ENCODE assay signal across 8 cellular contexts in the genomic region with DNA sequence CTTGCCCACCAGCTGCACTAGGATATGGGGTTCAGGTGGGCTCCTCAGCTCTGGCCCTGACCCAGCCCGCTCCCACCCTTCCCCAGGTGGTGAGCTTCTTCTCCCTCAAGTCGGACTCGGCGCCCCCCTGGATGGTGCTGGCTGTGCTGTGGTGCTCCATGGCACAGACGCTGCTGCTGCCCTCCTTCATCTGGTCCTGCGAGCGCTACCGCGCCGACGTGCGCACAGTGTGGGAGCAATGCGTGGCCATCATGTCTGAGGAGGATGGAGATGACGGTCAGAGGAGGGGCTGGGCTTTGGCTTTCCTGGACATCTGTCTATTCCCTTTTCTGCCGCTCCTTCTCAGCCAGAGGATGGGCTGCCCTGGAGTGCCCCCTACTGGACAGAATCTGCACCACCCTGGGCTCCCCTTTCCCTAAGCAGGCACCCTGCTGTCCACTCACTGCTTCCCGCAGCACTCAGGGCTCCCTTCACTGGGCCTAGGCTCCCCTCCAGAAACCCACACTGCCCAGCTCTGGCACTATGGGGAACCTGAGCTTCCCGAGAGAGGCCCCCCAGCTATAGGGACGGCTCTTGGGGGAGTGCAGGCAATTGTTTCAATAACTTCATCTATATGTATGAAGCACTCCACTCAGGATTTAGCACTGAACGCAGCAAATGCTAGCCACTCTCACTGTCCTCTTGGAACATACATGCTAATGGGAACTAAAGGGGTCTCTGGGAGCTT. TPM values are rescaled to one million over a fixed set of nuclear protein-coding genes. Genes with fewer than 3 reads are reported as not detected.
DNase-seq lines count a peak whose midpoint lies in the region; ATAC-seq, FAIRE-seq and TF ChIP-seq lines count a peak whose summit lies in the region.

No MANE protein-coding gene starts in this region.

- no peak overlapping the region for H3K23ac ChIP-seq in mesendoderm (ENCODE audit: low read length)

- H4K8ac ChIP-seq in mesendoderm (ENCODE audit: low read depth, low read length) = no peak overlapping the region

- CTCF ChIA-PET in endothelial cell of umbilical vein (lab: Charles Lee) = interaction anchor here (0.6 to 12.0 kb wide), 24 partner anchors 9 to 272 kb away, joined by 3 to 148 read pairs (median 5); partner anchors contain the start of genes CD4, COPS7A, LAG3 and MLF2

- H3K36me3 ChIP-seq in endothelial cell of umbilical vein (ENCODE audit: control insufficient read depth in 2 of 2, extremely low read depth in 1 of 2, insufficient read depth in 2 of 2, low read length in 2 of 2) (peaks cover 0 to 2% of the 10 kb centered on the region in 2 experiments), mesendoderm (ENCODE audit: control insufficient read depth, insufficient read depth, low read length) (no peaks in the 10 kb centered on the region)

- H3K27me3 ChIP-seq in endothelial cell of umbilical vein (ENCODE audit: control insufficient read depth in 2 of 2, insufficient read depth in 2 of 2, low read length in 2 of 2) (peaks cover 3% of the 10 kb centered on the region in 2 experiments), mesendoderm (ENCODE audit: insufficient read depth, low read length, poor library complexity) (peaks cover 2% of the 10 kb centered on the region)

- intact Hi-C loops in endothelial cell of umbilical vein (cut with micrococcal nuclease) = loop anchor here (1.0 kb wide), 5 partner anchors 46 to 208 kb away; partner anchors contain the start of gene MLF2

- H4K5ac ChIP-seq in mesendoderm (ENCODE audit: low read length) = no peak overlapping the region

- peaks cover 8% of the 10 kb centered on the region for H3K79me1 ChIP-seq in mesendoderm (ENCODE audit: low read length)

- H2AK5ac ChIP-seq in mesendoderm (ENCODE audit: low read length) = no peak overlapping the region

- TF ChIP-seq CTCF in endothelial cell of umbilical vein (IDR thresholded peaks at IDR 0.05; ENCODE audit: extremely low read depth in 1 of 2, insufficient read depth in 1 of 2, low read depth in 1 of 2, low read length in 2 of 2) = peak; percentile 95

- no peak overlapping the region for H2BK5ac ChIP-seq in mesendoderm (ENCODE audit: low read length)

- FAIRE-seq in endothelial cell of umbilical vein (lab: Jason Lieb, UNC) = peak; percentile 96

- no peaks in the 10 kb centered on the region for H3K9me3 ChIP-seq in endothelial cell of umbilical vein (replicated peaks; ENCODE audit: control insufficient read depth, insufficient read depth, low read length)

- ATAC-seq in HG03108 (IDR thresholded peaks at IDR 0.05; ENCODE audit: unreplicated experiment) = no peak

- H3K79me2 ChIP-seq in endothelial cell of umbilical vein (ENCODE audit: control insufficient read depth, insufficient read depth, low read length) (peaks cover 23% of the 10 kb centered on the region), mesendoderm (ENCODE audit: control insufficient read depth, insufficient read depth, low read length) (peaks cover 4% of the 10 kb centered on the region)

- H3K18ac ChIP-seq in mesendoderm (ENCODE audit: low read length) = no peak overlapping the region

- no peaks in the 10 kb centered on the region for H4K20me1 ChIP-seq in endothelial cell of umbilical vein (replicated peaks; ENCODE audit: control insufficient read depth, extremely low read depth, insufficient read depth, low read length)

- H3K56ac ChIP-seq in mesendoderm (ENCODE audit: low read length) = peak overlapping the region; percentile 75

- BruUV-seq in endothelial cell of umbilical vein (replicated peaks; lab: Mats Ljungman, UMichigan) = no TSS peak

- H3K4me3 ChIP-seq in endothelial cell of umbilical vein (replicated peaks in 1 of 3; ENCODE audit: insufficient read depth in 1 of 3, low read depth in 1 of 3, low read length in 3 of 3) = no peak overlapping the region
- H3K4me3 ChIP-seq in mesendoderm (ENCODE audit: low read length) = peak overlapping the region; percentile 16

- dilution Hi-C loops in endothelial cell of umbilical vein (cut with MboI; ENCODE audit: extremely low pct_ligation_motif_present, low sequenced_read_pairs) = no loop called here

- no CpG with 5 or more reads among the region's 19 CpGs for WGBS in mesendoderm (ENCODE audit: extremely low coverage, insufficient coverage, low lambda C conversion rate)

- H2AFZ ChIP-seq in endothelial cell of umbilical vein (ENCODE audit: low read depth, low read length) = peak overlapping the region; percentile 15

- H3K4me1 ChIP-seq in endothelial cell of umbilical vein (ENCODE audit: control insufficient read depth, extremely low read depth, insufficient read depth, low read length) (peaks cover 23% of the 10 kb centered on the region), mesendoderm (ENCODE audit: control insufficient read depth, low read depth, low read length) (peaks cover 9% of the 10 kb centered on the region)

- no peak overlapping the region for H3K4ac ChIP-seq in mesendoderm (ENCODE audit: low read depth, low read length)

- H3K27ac ChIP-seq in endothelial cell of umbilical vein (ENCODE audit: insufficient read depth, low read depth, low read length) (no peak overlapping the region), mesendoderm (ENCODE audit: low read depth, low read length) (no peak overlapping the region)

- no peak overlapping the region for H2BK120ac ChIP-seq in mesendoderm (ENCODE audit: low read depth, low read length)

- TF ChIP-seq POLR2A in endothelial cell of umbilical vein (IDR thresholded peaks at IDR 0.05; ENCODE audit: low read depth, low read length) = no peak

- DNase-seq in D341Med (ENCODE audit: low spot score) = peak; percentile 82
- peak; percentile 48 for DNase-seq in HS-27A (ENCODE audit: low read depth)
- peak; percentile 94 for DNase-seq in NCI-H82 treated with DMSO at 0.1 percent for 48 hours (lab: John Stamatoyannopoulos, UW; ENCODE audit: unreplicated experiment)
- peak; percentile 27 for DNase-seq in activated CD8-positive, alpha-beta memory T cell treated with anti-CD3 and anti-CD28 coated beads, Interleukin-2, amount 50 U/mL, for 1 hour (ENCODE audit: extremely low read depth)
- peak; percentile 87 for DNase-seq in endothelial cell of umbilical vein (ENCODE audit: low read depth, low spot score)
- peak; percentile 83 for DNase-seq in mesendoderm
- peak; percentile 57 to 64 for DNase-seq in stimulated activated CD8-positive, alpha-beta memory T cell treated with anti-CD3 and anti-CD28 coated beads, Interleukin-15, amount 100 ng/mL, for 48 hours (ENCODE audit: low read depth in 2 of 2)

- H3K9me1 ChIP-seq in endothelial cell of umbilical vein (replicated peaks; ENCODE audit: control insufficient read depth, extremely low read depth, insufficient read depth, low read length) = no peaks in the 10 kb centered on the region

- H3K4me2 ChIP-seq in endothelial cell of umbilical vein (ENCODE audit: insufficient read depth, low read length) = no peak overlapping the region
- H3K4me2 ChIP-seq in mesendoderm (ENCODE audit: low read length) = peak overlapping the region; percentile 94

- H3K9ac ChIP-seq in endothelial cell of umbilical vein (replicated peaks; ENCODE audit: extremely low read depth, insufficient read depth, low read length) = no peak overlapping the region
- peak overlapping the region; percentile 61 for H3K9ac ChIP-seq in mesendoderm (ENCODE audit: low read length)

- no peak overlapping the region for H2BK15ac ChIP-seq in mesendoderm (replicated peaks; ENCODE audit: low read depth)

- POLR2A ChIA-PET in endothelial cell of umbilical vein (lab: Charles Lee) = interaction anchor here (1.1 kb wide), 1 partner anchor 59 kb away, joined by 4 read pairs; the partner anchor contains the start of gene PTMS

RNA-seq across cellular contexts. Expression of gene P3H3, which starts 2.6 kb away (rescaled TPM):
- 76.5 and 92.6 TPM in 2 replicates for total RNA-seq in endothelial cell of umbilical vein
- polyA plus RNA-seq in endothelial cell of umbilical vein = 70.2 and 75.9 TPM in 2 replicates
- 56.4 and 84.6 TPM in 2 replicates for polyA plus RNA-seq in endothelial cell of umbilical vein (2011; cell fraction: cytosol; rRNA removed)
- 89.2 and 106 TPM in 2 replicates for polyA plus RNA-seq in endothelial cell of umbilical vein (2011; cell fraction: nucleus; rRNA removed)
- 89.0 and 130 TPM in 2 replicates for polyA plus RNA-seq in endothelial cell of umbilical vein (2012)
- polyA minus RNA-seq in endothelial cell of umbilical vein = 40.5 and 49.5 TPM in 2 replicates
- not detected for polyA minus RNA-seq in endothelial cell of umbilical vein (2011; cell fraction: cytosol; rRNA and poly(A)+ RNA removed)
- 18.5 and 29.9 TPM in 2 replicates for polyA minus RNA-seq in endothelial cell of umbilical vein (2011; cell fraction: nucleus; rRNA and poly(A)+ RNA removed)
- 5.7 TPM for polyA plus RNA-seq in mesendoderm (2013, experiment 1 of 2)
- polyA plus RNA-seq in mesendoderm (2013, experiment 2 of 2) = 5.9 TPM

RNA-seq across cellular contexts. Expression of gene GPR162, which starts 3.9 kb away (rescaled TPM):
- total RNA-seq in endothelial cell of umbilical vein = 8.1 and 13.7 TPM in 2 replicates
- polyA plus RNA-seq in endothelial cell of umbilical vein = 9.0 and 9.7 TPM in 2 replicates
- polyA plus RNA-seq in endothelial cell of umbilical vein (2011; cell fraction: cytosol; rRNA removed) = 5.0 and 8.6 TPM in 2 replicates
- polyA plus RNA-seq in endothelial cell of umbilical vein (2011; cell fraction: nucleus; rRNA removed) = 18.3 and 19.1 TPM in 2 replicates
- polyA plus RNA-seq in endothelial cell of umbilical vein (2012) = 9.1 and 17.6 TPM in 2 replicates
- 5.1 and 10.5 TPM in 2 replicates for polyA minus RNA-seq in endothelial cell of umbilical vein
- not detected for polyA minus RNA-seq in endothelial cell of umbilical vein (2011; cell fraction: cytosol; rRNA and poly(A)+ RNA removed)
- 3.3 and 4.8 TPM in 2 replicates for polyA minus RNA-seq in endothelial cell of umbilical vein (2011; cell fraction: nucleus; rRNA and poly(A)+ RNA removed)
- 0.28 TPM for polyA plus RNA-seq in mesendoderm (2013, experiment 1 of 2)
- polyA plus RNA-seq in mesendoderm (2013, experiment 2 of 2) = 0.42 TPM

RNA-seq across cellular contexts. Expression of gene GNB3, which starts 15.2 kb away (rescaled TPM):
- total RNA-seq in endothelial cell of umbilical vein = 9.4 and 14.6 TPM in 2 replicates
- 12.0 and 12.6 TPM in 2 replicates for polyA plus RNA-seq in endothelial cell of umbilical vein
- 2.5 and 4.2 TPM in 2 replicates for polyA plus RNA-seq in endothelial cell of umbilical vein (2011; cell fraction: cytosol; rRNA removed)
- 78.5 and 90.7 TPM in 2 replicates for polyA plus RNA-seq in endothelial cell of umbilical vein (2011; cell fraction: nucleus; rRNA removed)
- 10.8 and 12.8 TPM in 2 replicates for polyA plus RNA-seq in endothelial cell of umbilical vein (2012)
- polyA minus RNA-seq in endothelial cell of umbilical vein = 4.0 and 8.6 TPM in 2 replicates
- polyA minus RNA-seq in endothelial cell of umbilical vein (2011; cell fraction: cytosol; rRNA and poly(A)+ RNA removed) = not detected
- 14.4 and 18.7 TPM in 2 replicates for polyA minus RNA-seq in endothelial cell of umbilical vein (2011; cell fraction: nucleus; rRNA and poly(A)+ RNA removed)
- 1.5 TPM for polyA plus RNA-seq in mesendoderm (2013, experiment 1 of 2)
- 2.0 TPM for polyA plus RNA-seq in mesendoderm (2013, experiment 2 of 2)

RNA-seq across cellular contexts. Expression of gene CDCA3, which starts 25.5 kb away (rescaled TPM):
- 44.3 and 44.8 TPM in 2 replicates for total RNA-seq in endothelial cell of umbilical vein
- polyA plus RNA-seq in endothelial cell of umbilical vein = 53.5 and 67.2 TPM in 2 replicates
- 53.7 and 54.4 TPM in 2 replicates for polyA plus RNA-seq in endothelial cell of umbilical vein (2011; cell fraction: cytosol; rRNA removed)
- polyA plus RNA-seq in endothelial cell of umbilical vein (2011; cell fraction: nucleus; rRNA removed) = 67.2 and 95.9 TPM in 2 replicates
- polyA plus RNA-seq in endothelial cell of umbilical vein (2012) = 18.0 and 42.1 TPM in 2 replicates
- polyA minus RNA-seq in endothelial cell of umbilical vein = 23.0 and 24.7 TPM in 2 replicates
- 68.0 TPM for polyA minus RNA-seq in endothelial cell of umbilical vein (2011; cell fraction: cytosol; rRNA and poly(A)+ RNA removed)
- 22.1 and 29.1 TPM in 2 replicates for polyA minus RNA-seq in endothelial cell of umbilical vein (2011; cell fraction: nucleus; rRNA and poly(A)+ RNA removed)
- 80.7 TPM for polyA plus RNA-seq in mesendoderm (2013, experiment 1 of 2)
- 79.7 TPM for polyA plus RNA-seq in mesendoderm (2013, experiment 2 of 2)

RNA-seq across cellular contexts. Expression of gene USP5, which starts 26.4 kb away (rescaled TPM):
- total RNA-seq in endothelial cell of umbilical vein = 126 and 135 TPM in 2 replicates
- polyA plus RNA-seq in endothelial cell of umbilical vein = 68.9 and 69.4 TPM in 2 replicates
- 64.7 and 67.7 TPM in 2 replicates for polyA plus RNA-seq in endothelial cell of umbilical vein (2011; cell fraction: cytosol; rRNA removed)
- polyA plus RNA-seq in endothelial cell of umbilical vein (2011; cell fraction: nucleus; rRNA removed) = 125 and 135 TPM in 2 replicates
- 85.0 and 92.6 TPM in 2 replicates for polyA plus RNA-seq in endothelial cell of umbilical vein (2012)
- 116 TPM in 2 replicates for polyA minus RNA-seq in endothelial cell of umbilical vein
- 45.7 TPM for polyA minus RNA-seq in endothelial cell of umbilical vein (2011; cell fraction: cytosol; rRNA and poly(A)+ RNA removed)
- 34.8 and 40.9 TPM in 2 replicates for polyA minus RNA-seq in endothelial cell of umbilical vein (2011; cell fraction: nucleus; rRNA and poly(A)+ RNA removed)
- 86.8 TPM for polyA plus RNA-seq in mesendoderm (2013, experiment 1 of 2)
- 87.0 TPM for polyA plus RNA-seq in mesendoderm (2013, experiment 2 of 2)

Comparison
In these comparisons a context has a peak if more than half of its experiments do, and no peak if none do; other contexts are left out.
1. DNase-seq: peak in every context shown above with its lines; median percentile 94 in NCI-H82 treated with DMSO at 0.1 percent for 48 hours; 87 in endothelial cell of umbilical vein; 83 in mesendoderm; 82 in D341Med; 60 in stimulated activated CD8-positive, alpha-beta memory T cell treated with anti-CD3 and anti-CD28 coated beads, Interleukin-15, amount 100 ng/mL, for 48 hours; 48 in HS-27A; 27 in activated CD8-positive, alpha-beta memory T cell treated with anti-CD3 and anti-CD28 coated beads, Interleukin-2, amount 50 U/mL, for 1 hour.